ENCODE assay signal across 22 cellular contexts in the genomic region with DNA sequence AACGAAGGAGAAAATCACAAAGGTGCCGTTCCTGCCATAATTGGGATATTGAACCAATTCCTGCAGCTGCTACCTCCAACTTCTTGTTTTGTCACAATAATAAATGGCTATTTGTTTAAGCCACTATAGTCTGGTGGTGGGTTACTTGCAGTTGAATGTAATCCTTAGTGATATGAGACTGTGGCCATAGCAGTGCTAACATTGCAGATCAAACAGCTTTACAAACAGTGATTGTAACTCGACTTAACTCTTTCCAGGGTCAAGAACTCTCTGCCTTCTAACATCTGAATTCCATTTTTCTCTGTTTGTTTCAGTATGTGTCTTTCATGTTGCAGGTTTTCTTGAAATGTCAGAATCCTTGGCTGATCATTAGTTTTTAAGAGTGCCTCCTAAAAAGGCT.
"Had no signal": no experiment of that assay in that cellular context is flagged by ENCODE, and none has a peak within 500 bp of the region (broad histone marks: within the 10 kb centered on the region; RNA-seq: fewer than 3 reads in every experiment).

No MANE protein-coding gene starts in this region.

- DNase-seq: activated B cell treated with CpG ODN at 0.5 μM for 24 hours; activated CD4-positive, alpha-beta T cell treated with anti-CD3 and anti-CD28 coated beads for 1 hour; activated CD4-positive, alpha-beta T cell treated with anti-CD3 and anti-CD28 coated beads, Interleukin-2, amount 10 ng/mL, durations not matched to agents 24 days and 14 days; activated CD4-positive, alpha-beta T cell treated with anti-CD3 and anti-CD28 coated beads, Interleukin-2, amount 50 U/mL, for 48 hours; activated CD8-positive, alpha-beta memory T cell treated with anti-CD3 and anti-CD28 coated beads, Interleukin-2, amount 10 ng/mL, durations not matched to agents 7 days and 5 days; activated gamma-delta T cell; activated naive CD4-positive, alpha-beta T cell treated with anti-CD3 and anti-CD28 coated beads for 36 hours; activated T-cell treated with anti-CD3 and anti-CD28 coated beads, Interleukin-2, amount 50 U/mL, for 4 hours; cerebellar nuclear complex; Kasumi-1; NCI-H1048; NCI-H187; NCI-H2081; NCI-H446; NCI-H524; PC-3; SHP77; SW 1271; T1000 had no signal

- H3K4me3 Mint-ChIP-seq: activated B cell treated with CpG ODN at 0.5 μM for 24 hours; activated CD4-positive, alpha-beta T cell treated with anti-CD3 and anti-CD28 coated beads, Interleukin-2, amount 10 ng/mL, durations not matched to agents 24 days and 14 days; activated CD8-positive, alpha-beta memory T cell treated with anti-CD3 and anti-CD28 coated beads, Interleukin-2, amount 10 ng/mL, durations not matched to agents 7 days and 5 days; activated naive CD4-positive, alpha-beta T cell treated with anti-CD3 and anti-CD28 coated beads for 36 hours; activated naive CD8-positive, alpha-beta T cell; activated T-cell treated with anti-CD3 and anti-CD28 coated beads, Interleukin-2, amount 50 U/mL, for 4 hours had no signal

- H3K27me3 ChIP-seq: SJSA1 had no signal

- H3K27ac Mint-ChIP-seq: activated B cell treated with CpG ODN at 0.5 μM for 24 hours; activated CD4-positive, alpha-beta T cell treated with anti-CD3 and anti-CD28 coated beads, Interleukin-2, amount 10 ng/mL, durations not matched to agents 24 days and 14 days; activated naive CD4-positive, alpha-beta T cell treated with anti-CD3 and anti-CD28 coated beads for 36 hours; activated naive CD8-positive, alpha-beta T cell had no signal

- H3K27me3 Mint-ChIP-seq: activated CD4-positive, alpha-beta T cell treated with anti-CD3 and anti-CD28 coated beads, Interleukin-2, amount 10 ng/mL, durations not matched to agents 24 days and 14 days; activated CD8-positive, alpha-beta memory T cell treated with anti-CD3 and anti-CD28 coated beads, Interleukin-2, amount 10 ng/mL, durations not matched to agents 7 days and 5 days; activated naive CD8-positive, alpha-beta T cell had no signal

- H3K27ac ChIP-seq: SJSA1 had no signal

- H3K36me3 ChIP-seq: SJSA1 had no signal

- H3K4me3 ChIP-seq: SJSA1 had no signal

- ATAC-seq: PC-3, SK-N-SH treated with all-trans-retinoic acid at 6 μM for 48 hours had no signal

- H3K9me3 Mint-ChIP-seq: activated CD4-positive, alpha-beta T cell treated with anti-CD3 and anti-CD28 coated beads, Interleukin-2, amount 10 ng/mL, durations not matched to agents 24 days and 14 days; activated naive CD4-positive, alpha-beta T cell treated with anti-CD3 and anti-CD28 coated beads for 36 hours had no signal

- H3K4me1 ChIP-seq: SJSA1 had no signal

- H3K9me3 ChIP-seq: SJSA1 had no signal
